Comparison of ENCODE assay signal across 8 cellular contexts in genomic region chr14:69673578-69674305, GRCh38.
DNase-seq lines count a peak whose midpoint lies in the region; ATAC-seq and TF ChIP-seq lines count a peak whose summit lies in the region.

No MANE protein-coding gene starts in this region.

- ATAC-seq in activated B cell treated with CpG ODN at 0.5 μM for 24 hours (ENCODE audit: low read depth) (peak; percentile 48), left colon (peak; percentile 82)

- no peaks in the 10 kb centered on the region for H3K27me3 Mint-ChIP-seq in activated T-cell treated with anti-CD3 and anti-CD28 coated beads, Interleukin-2, amount 50 U/mL, for 24 hours
- no peaks in the 10 kb centered on the region for H3K27me3 Mint-ChIP-seq in activated B cell treated with CpG ODN at 0.5 μM for 24 hours
- H3K27me3 Mint-ChIP-seq in type B pancreatic cell, result no peaks in the 10 kb centered on the region

- POLR2A ChIA-PET in activated B cell treated with CpG ODN at 0.5 μM for 24 hours (lab: Charles Lee), result interaction anchor here (0.5 to 2.8 kb wide), 14 partner anchors 10 to 93 kb away, joined by 3 to 25 read pairs (median 4); partner anchors contain the start of genes SRSF5 and SUSD6

- H3K9me3 Mint-ChIP-seq in activated T-cell treated with anti-CD3 and anti-CD28 coated beads, Interleukin-2, amount 50 U/mL, for 24 hours, result no peaks in the 10 kb centered on the region
- H3K9me3 Mint-ChIP-seq in activated B cell treated with CpG ODN at 0.5 μM for 24 hours (no peaks in the 10 kb centered on the region), type B pancreatic cell (no peaks in the 10 kb centered on the region)

- peaks cover 74% of the 10 kb centered on the region for H3K36me3 Mint-ChIP-seq in activated T-cell treated with anti-CD3 and anti-CD28 coated beads, Interleukin-2, amount 50 U/mL, for 24 hours (ENCODE audit: low read depth)
- H3K36me3 Mint-ChIP-seq in activated B cell treated with CpG ODN at 0.5 μM for 24 hours (ENCODE audit: low read depth) (peaks cover 44% of the 10 kb centered on the region), type B pancreatic cell (peaks cover 20% of the 10 kb centered on the region)

- intact Hi-C loops in activated B cell treated with CpG ODN at 0.5 μM for 24 hours (cut with micrococcal nuclease), result loop anchor here (1.0 to 5.0 kb wide), 5 partner anchors 8 to 58 kb away; no protein-coding TSS in a partner anchor
- intact Hi-C loops in left colon (cut with DNase I, micrococcal nuclease), result no loop called here

- no peak for DNase-seq in activated T-cell treated with anti-CD3 and anti-CD28 coated beads, Interleukin-2, amount 50 U/mL, for 24 hours
- no peak for DNase-seq in activated T-cell treated with anti-CD3 and anti-CD28 coated beads, Interleukin-2, amount 50 U/mL, for 1 hour
- no peak for DNase-seq in activated B cell treated with CpG ODN at 0.5 μM for 24 hours
- peak in 1 of 2 donors; percentile 30 for DNase-seq in left colon
- DNase-seq in type B pancreatic cell (ENCODE audit: extremely low spot score, unreplicated experiment), result no peak
- DNase-seq in NCI-H524 treated with DMSO at 0.1 percent for 48 hours (lab: John Stamatoyannopoulos, UW), result no peak
- no peak for DNase-seq in nucleus accumbens (lab: John Stamatoyannopoulos, UW)
- DNase-seq in midbrain (lab: John Stamatoyannopoulos, UW), result no peak

- peaks cover 95% of the 10 kb centered on the region for H3K4me1 Mint-ChIP-seq in activated T-cell treated with anti-CD3 and anti-CD28 coated beads, Interleukin-2, amount 50 U/mL, for 24 hours (ENCODE audit: low read depth)
- H3K4me1 Mint-ChIP-seq in activated B cell treated with CpG ODN at 0.5 μM for 24 hours (peaks cover 82% of the 10 kb centered on the region), type B pancreatic cell (ENCODE audit: unreplicated experiment) (peaks cover 52% of the 10 kb centered on the region)

- H3K4me3 Mint-ChIP-seq in activated T-cell treated with anti-CD3 and anti-CD28 coated beads, Interleukin-2, amount 50 U/mL, for 24 hours, result peak overlapping the region; percentile 75
- H3K4me3 Mint-ChIP-seq in activated B cell treated with CpG ODN at 0.5 μM for 24 hours (peak overlapping the region; percentile 33), type B pancreatic cell (no peak overlapping the region)

- CTCF ChIA-PET in activated B cell treated with CpG ODN at 0.5 μM for 24 hours (lab: Charles Lee), result interaction anchor here (0.9 to 1.5 kb wide), 3 partner anchors 10 to 53 kb away, joined by 3 to 6 read pairs (median 3); no protein-coding TSS in a partner anchor

- H3K27ac Mint-ChIP-seq in activated T-cell treated with anti-CD3 and anti-CD28 coated beads, Interleukin-2, amount 50 U/mL, for 24 hours, result peak overlapping the region; percentile 99
- H3K27ac Mint-ChIP-seq in activated B cell treated with CpG ODN at 0.5 μM for 24 hours (peak overlapping the region; percentile 86), type B pancreatic cell (peak overlapping the region; percentile 29)

- TF ChIP-seq CTCF in activated B cell treated with CpG ODN at 0.5 μM for 24 hours (IDR thresholded peaks at IDR 0.05) (no peak), type B pancreatic cell (conservative IDR thresholded peaks at IDR 0.05) (no peak)

Comparison
In these comparisons a context has a peak if more than half of its experiments do, and no peak if none do; other contexts are left out.
1. H3K27ac Mint-ChIP-seq: peak in every context shown above with its lines; median percentile 99 in activated T-cell treated with anti-CD3 and anti-CD28 coated beads, Interleukin-2, amount 50 U/mL, for 24 hours; 86 in activated B cell treated with CpG ODN at 0.5 μM for 24 hours; 29 in type B pancreatic cell.